ENCODE assay signal across 8 cellular contexts in the genomic region with DNA sequence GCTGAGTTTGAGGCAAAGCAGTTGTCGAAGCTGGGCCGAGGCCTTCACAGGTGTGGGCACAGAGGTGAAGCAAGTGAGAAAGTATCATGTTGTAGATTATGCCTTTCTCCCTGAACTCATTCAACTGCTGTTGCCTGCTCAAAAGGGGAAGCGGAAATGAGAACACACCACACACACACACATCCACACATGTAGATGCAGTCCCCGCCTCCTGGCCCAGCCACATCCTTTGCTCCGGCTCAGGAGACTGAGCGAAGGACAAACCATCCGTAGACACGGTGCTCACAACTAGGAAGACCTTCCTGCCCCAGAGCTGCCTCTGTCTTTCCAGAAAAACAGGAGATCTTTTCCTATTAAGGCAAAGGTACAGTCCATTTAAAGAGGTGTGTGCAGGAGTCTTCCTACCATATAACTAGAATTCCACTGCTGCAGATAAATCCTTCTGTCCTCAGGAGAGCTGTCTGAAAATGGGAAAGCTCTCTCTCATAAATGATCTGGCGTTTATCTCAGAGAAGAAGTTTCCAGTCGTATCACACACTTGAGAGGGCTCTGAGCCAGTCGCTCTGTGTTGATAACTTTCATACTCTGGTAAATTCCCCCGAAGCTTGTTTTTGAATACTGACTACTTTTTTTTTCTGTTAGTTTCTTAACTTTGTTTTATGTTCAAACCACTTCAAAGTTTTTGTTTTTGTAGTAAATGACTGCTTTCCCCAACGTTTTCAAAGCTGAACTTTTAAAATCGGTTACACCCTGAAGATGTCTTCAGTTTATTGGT. TPM values are rescaled to one million over a fixed set of nuclear protein-coding genes. Genes with fewer than 3 reads are reported as not detected.
DNase-seq lines count a peak whose midpoint lies in the region; ATAC-seq and TF ChIP-seq lines count a peak whose summit lies in the region.

A gene with protein sequence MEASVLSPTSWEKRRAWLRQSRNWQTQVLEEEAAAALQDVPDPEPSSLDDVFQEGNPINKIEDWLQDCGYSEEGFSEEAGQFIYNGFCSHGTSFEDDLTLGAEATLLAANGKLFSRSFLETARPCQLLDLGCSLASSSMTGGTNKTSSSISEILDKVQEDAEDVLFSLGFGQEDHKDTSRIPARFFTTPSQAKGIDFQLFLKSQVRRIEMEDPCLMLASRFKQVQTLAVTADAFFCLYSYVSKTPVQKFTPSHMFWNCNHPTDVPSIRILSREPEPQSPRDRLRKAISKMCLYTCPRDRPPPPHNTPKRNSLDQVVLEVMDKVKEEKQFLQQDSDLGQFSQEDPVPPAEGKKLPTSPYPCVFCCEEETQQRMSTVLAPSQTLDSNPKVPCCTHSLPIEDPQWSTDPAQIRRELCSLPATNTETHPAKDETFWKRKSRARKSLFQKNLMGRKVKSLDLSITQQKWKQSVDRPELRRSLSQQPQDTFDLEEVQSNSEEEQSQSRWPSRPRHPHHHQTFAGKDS (minus strand): TSS at position 161 of the 775 bp plus-strand sequence. CDS start 10,200 bp downstream, outside the sequence.

- no peak for TF ChIP-seq CTCF in Caco-2 (IDR thresholded peaks at IDR 0.05; ENCODE audit: insufficient read depth in 1 of 2, low read depth in 1 of 2, low read length in 1 of 2, severe bottlenecking in 1 of 2, unreplicated experiment in 1 of 2)

- no peaks in the 10 kb centered on the region for H3K9me3 ChIP-seq in Caco-2

- no peaks in the 10 kb centered on the region; the same call in 1 of the 2 replicates for H3K27me3 ChIP-seq in Caco-2 (replicated peaks; ENCODE audit: control insufficient read depth, insufficient read depth, low read length)

- no peaks in the 10 kb centered on the region for H3K36me3 ChIP-seq in Caco-2 (ENCODE audit: control insufficient read depth, insufficient read depth, low read length)

- H3K9me3 Mint-ChIP-seq in Caco-2 (ENCODE audit: unreplicated experiment) = no peaks in the 10 kb centered on the region

- ATAC-seq in GM19397 (IDR thresholded peaks at IDR 0.05; ENCODE audit: unreplicated experiment) (peak; percentile 97), HG03457 (IDR thresholded peaks at IDR 0.05; ENCODE audit: unreplicated experiment) (peak; percentile 86)

- peaks cover 7% of the 10 kb centered on the region for H3K27me3 Mint-ChIP-seq in Caco-2 (ENCODE audit: insufficient read depth, unreplicated experiment)

- no peak within 1 kb of the TSS for H3K27ac Mint-ChIP-seq in Caco-2 (ENCODE audit: unreplicated experiment)

- H3K4me3 Mint-ChIP-seq in Caco-2 (ENCODE audit: unreplicated experiment) = no peak within 1 kb of the TSS

- no peaks in the 10 kb centered on the region for H3K36me3 Mint-ChIP-seq in Caco-2 (ENCODE audit: insufficient read depth, unreplicated experiment)

- no TSS peak for BruUV-seq in Caco-2 (replicated peaks; lab: Mats Ljungman, UMichigan)

- no peak within 1 kb of the TSS for H3K4me3 ChIP-seq in Caco-2 (ENCODE audit: low read depth, low read length)

- H3K4me1 Mint-ChIP-seq in Caco-2 (ENCODE audit: low read depth, unreplicated experiment) = no peaks in the 10 kb centered on the region

- POLR2A ChIA-PET in Caco-2 (lab: Charles Lee) = interaction anchor here (0.7 kb wide), 1 partner anchor 140 kb away, joined by 3 read pairs; no protein-coding TSS in a partner anchor

- intact Hi-C loops in Caco-2 (cut with micrococcal nuclease; ENCODE audit: unreplicated experiment) = no loop called here

- DNase-seq in activated CD4-positive, alpha-beta T cell treated with anti-CD3 and anti-CD28 coated beads for 1 hour = peak; percentile 73
- DNase-seq in effector CD4-positive, alpha-beta T cell = peak; percentile 80
- DNase-seq in stimulated activated CD4-positive, alpha-beta T cell treated with anti-CD3 and anti-CD28 coated beads, Interleukin-4, amount 100 ng/mL, for 1 hour = peak; percentile 72
- no peak for DNase-seq in Caco-2
- no peak for DNase-seq in A172 (ENCODE audit: low spot score)
- DNase-seq in AG08395 (ENCODE audit: low spot score) = no peak

- CTCF ChIA-PET in Caco-2 (lab: Charles Lee) = no interaction called here

- no peaks in the 10 kb centered on the region for H3K4me1 ChIP-seq in Caco-2

RNA-seq across cellular contexts. Expression of the gene that starts here (rescaled TPM):
- not detected in 2 replicates for total RNA-seq in Caco-2 (2022)
- total RNA-seq in A172 (2014; rRNA removed; shearing (Covaris generic)) = not detected in 2 replicates

Comparison
In these comparisons a context has a peak if more than half of its experiments do, and no peak if none do; other contexts are left out.
1. DNase-seq: peak in activated CD4-positive, alpha-beta T cell treated with anti-CD3 and anti-CD28 coated beads for 1 hour (single experiment), effector CD4-positive, alpha-beta T cell (single experiment) and stimulated activated CD4-positive, alpha-beta T cell treated with anti-CD3 and anti-CD28 coated beads, Interleukin-4, amount 100 ng/mL, for 1 hour (single experiment); none in Caco-2 (0 of 2), A172 (single experiment) and AG08395 (single experiment).